14 cellular contexts compared by ENCODE assay signal in the genomic region with DNA sequence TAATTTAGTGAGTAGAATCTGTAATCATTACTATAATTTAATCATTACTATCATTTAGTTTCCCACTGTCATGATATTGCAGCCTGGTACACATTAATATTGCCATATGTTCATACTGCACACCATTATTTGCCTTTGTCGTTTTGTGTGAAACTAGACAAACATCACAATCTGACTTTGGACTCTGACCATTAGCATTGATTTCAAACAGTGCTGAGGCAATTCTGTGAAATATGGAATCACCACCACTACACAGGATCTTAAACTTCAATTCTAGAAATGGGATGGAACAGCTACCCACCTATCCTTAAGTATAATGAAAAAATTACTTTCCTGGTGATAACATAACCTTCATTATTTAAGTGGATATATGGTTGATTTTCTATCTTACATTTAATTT.
DNase-seq lines count a peak whose midpoint lies in the region; ATAC-seq and TF ChIP-seq lines count a peak whose summit lies in the region.
"Had no signal": no experiment of that assay in that cellular context is flagged by ENCODE, and none has a peak within 500 bp of the region (broad histone marks: within the 10 kb centered on the region; RNA-seq: fewer than 3 reads in every experiment).

No MANE protein-coding gene starts in this region.

- H2BK15ac ChIP-seq in neuronal stem cell (ENCODE audit: low read length): no peak overlapping the region

- POLR2A ChIA-PET in RWPE1 (lab: Yijun Ruan, JAX; ENCODE audit: low non-redundant PET): no interaction called here

- no CpG with 5 or more reads among the region's 1 CpG for WGBS in neuronal stem cell (ENCODE audit: extremely low coverage in 2 of 2, insufficient read length in 2 of 2, insufficient replicate concordance in 1 of 2), 2 donors

- no peak for ATAC-seq in Right ventricle myocardium inferior
- peak; percentile 37 for ATAC-seq in left lobe of liver

- CTCF ChIA-PET in RWPE1 (lab: Yijun Ruan, JAX): no interaction called here

- H3K9ac ChIP-seq in neuronal stem cell (ENCODE audit: low read depth, low read length, poor library complexity): no peak overlapping the region

- H3K36me3 ChIP-seq in left ventricle myocardium inferior (no peaks in the 10 kb centered on the region), brain microvascular endothelial cell (replicated peaks) (no peaks in the 10 kb centered on the region), tibial artery (no peaks in the 10 kb centered on the region), neuronal stem cell (replicated peaks in 1 of 2; ENCODE audit: control insufficient read depth in 2 of 2, insufficient read depth in 2 of 2, low read length in 2 of 2) (peaks cover 2 to 4% of the 10 kb centered on the region in 2 donors)

- no peak for DNase-seq in left ventricle myocardium inferior
- DNase-seq in Right ventricle myocardium inferior (ENCODE audit: missing footprints): no peak
- no peak for DNase-seq in brain microvascular endothelial cell
- no peak for DNase-seq in left lobe of liver (ENCODE audit: low spot score)
- DNase-seq in tibial artery: no peak
- DNase-seq in KG1 (lab: John Stamatoyannopoulos, UW): no peak
- no peak for DNase-seq in neuronal stem cell (ENCODE audit: low spot score)
- DNase-seq in RWPE1 (ENCODE audit: low spot score): no peak
- DNase-seq: C1 segment of cervical spinal cord, Karpas-422, NCI-H1105 treated with DMSO at 0.1 percent for 48 hours, NCI-H1694 treated with DMSO at 0.1 percent for 48 hours, NCI-H446, PC-3 had no signal

- H3K27ac ChIP-seq in left ventricle myocardium inferior (replicated peaks) (peak overlapping the region; percentile 85), brain microvascular endothelial cell (peak overlapping the region; percentile 82), tibial artery (peak overlapping the region; percentile 84 to 89), neuronal stem cell (replicated peaks; ENCODE audit: low read length) (no peak overlapping the region), RWPE1 (no peak overlapping the region)

- TF ChIP-seq CTCF in left ventricle myocardium inferior (IDR thresholded peaks at IDR 0.05; ENCODE audit: borderline replicate concordance) (no peak), brain microvascular endothelial cell (IDR thresholded peaks at IDR 0.05; ENCODE audit: low read depth, low read length, missing control alignments) (no peak), tibial artery (IDR thresholded peaks at IDR 0.05) (no peak), RWPE1 (conservative IDR thresholded peaks at IDR 0.05; ENCODE audit: low read depth) (no peak)

- H4K8ac ChIP-seq in neuronal stem cell (ENCODE audit: low read depth, low read length): no peak overlapping the region

- H3K4me1 ChIP-seq in left ventricle myocardium inferior (peaks cover 100% of the 10 kb centered on the region), tibial artery (peaks cover 0 to 88% (median 50%) of the 10 kb centered on the region in 4 donors), neuronal stem cell (ENCODE audit: control insufficient read depth in 2 of 2, insufficient read depth in 1 of 2, low read depth in 1 of 2, low read length in 2 of 2) (peaks cover 4 to 12% of the 10 kb centered on the region in 2 donors)

- H3K14ac ChIP-seq in neuronal stem cell (ENCODE audit: low read length): no peak overlapping the region

- no peak overlapping the region for H3K4me2 ChIP-seq in neuronal stem cell (ENCODE audit: insufficient read depth, low read length, poor library complexity, severe bottlenecking)

- H3K4me3 ChIP-seq in left ventricle myocardium inferior (no peak overlapping the region), brain microvascular endothelial cell (ENCODE audit: low read depth, low read length) (no peak overlapping the region), tibial artery (no peak overlapping the region), neuronal stem cell (ENCODE audit: low read length in 2 of 2) (no peak overlapping the region)

- H4K91ac ChIP-seq in neuronal stem cell (ENCODE audit: low read depth, low read length, poor library complexity): no peak overlapping the region

- no peak overlapping the region for H3K18ac ChIP-seq in neuronal stem cell (ENCODE audit: low read length)

- in situ Hi-C loops in brain microvascular endothelial cell (cut with HindIII; ENCODE audit: low pct_ligation_motif_present, low sequenced_read_pairs): no loop called here

- intact Hi-C loops in left ventricle myocardium inferior (cut with micrococcal nuclease) (no loop called here), Right ventricle myocardium inferior (cut with DNase I) (no loop called here), tibial artery (cut with DNase I; ENCODE audit: low total_unique reads) (no loop called here)

- H3K27me3 ChIP-seq in left ventricle myocardium inferior (ENCODE audit: low read depth) (no peaks in the 10 kb centered on the region), brain microvascular endothelial cell (replicated peaks) (no peaks in the 10 kb centered on the region), tibial artery (no peaks in the 10 kb centered on the region), neuronal stem cell (ENCODE audit: control insufficient read depth in 3 of 3, insufficient read depth in 3 of 3, low read depth in 1 of 3, low read length in 3 of 3) (no peaks in the 10 kb centered on the region)

- no peak overlapping the region for H2BK12ac ChIP-seq in neuronal stem cell (ENCODE audit: low read length)

- H3K79me1 ChIP-seq in neuronal stem cell (ENCODE audit: low read depth, low read length): no peaks in the 10 kb centered on the region

- no peak overlapping the region for H2AFZ ChIP-seq in neuronal stem cell (ENCODE audit: low read length)

- no peak overlapping the region for H3K4ac ChIP-seq in neuronal stem cell (ENCODE audit: low read length)

- no peak overlapping the region for H3K23ac ChIP-seq in neuronal stem cell (ENCODE audit: low read depth, low read length, poor library complexity)

- H2AK5ac ChIP-seq in neuronal stem cell (ENCODE audit: low read depth, low read length): no peak overlapping the region

- no peaks in the 10 kb centered on the region for H3K9me3 ChIP-seq in left ventricle myocardium inferior (replicated peaks)
- H3K9me3 ChIP-seq in tibial artery: no peaks in the 10 kb centered on the region
- no peaks in the 10 kb centered on the region for H3K9me3 ChIP-seq in neuronal stem cell (replicated peaks in 1 of 2; ENCODE audit: control insufficient read depth in 2 of 2, insufficient read depth in 1 of 2, low read depth in 1 of 2, low read length in 2 of 2)

- H2BK5ac ChIP-seq in neuronal stem cell (ENCODE audit: low read length): no peak overlapping the region

- H2BK120ac ChIP-seq in neuronal stem cell (ENCODE audit: low read depth, low read length): no peak overlapping the region

Comparison
In these comparisons a context has a peak if more than half of its experiments do, and no peak if none do; other contexts are left out.
1. H3K27ac ChIP-seq: peak in left ventricle myocardium inferior (single experiment), brain microvascular endothelial cell (single experiment) and tibial artery (2 of 2); none in neuronal stem cell (single experiment) and RWPE1 (single experiment).